32 cellular contexts compared by ENCODE assay signal in genomic region chr1:189606047-189606446, GRCh38.
"Had no signal": no experiment of that assay in that cellular context is flagged by ENCODE, and none has a peak within 500 bp of the region (broad histone marks: within the 10 kb centered on the region; RNA-seq: fewer than 3 reads in every experiment).

No MANE protein-coding gene starts in this region.

- H3K27me3 ChIP-seq: MG63 had no signal

- H3K4me3 ChIP-seq: MG63, PC-9 had no signal

- H3K27ac ChIP-seq: WERI-Rb-1 had no signal

- H3K36me3 Mint-ChIP-seq: activated CD8-positive, alpha-beta memory T cell treated with anti-CD3 and anti-CD28 coated beads, Interleukin-2, amount 10 ng/mL, durations not matched to agents 7 days and 5 days; activated naive CD4-positive, alpha-beta T cell treated with anti-CD3 and anti-CD28 coated beads, Interleukin-2, amount 10 ng/mL, durations not matched to agents 7 days and 5 days; activated naive CD8-positive, alpha-beta T cell; brain had no signal

- ATAC-seq: activated CD8-positive, alpha-beta memory T cell treated with anti-CD3 and anti-CD28 coated beads, Interleukin-2, amount 10 ng/mL, durations not matched to agents 7 days and 5 days; activated naive CD8-positive, alpha-beta T cell treated with anti-CD3 and anti-CD28 coated beads, Interleukin-2, amount 50 U/mL, for 24 hours had no signal

- H2AFZ ChIP-seq: PC-9 had no signal

- H3K9me3 Mint-ChIP-seq: activated CD4-positive, alpha-beta memory T cell treated with anti-CD3 and anti-CD28 coated beads, Interleukin-2, amount 10 ng/mL, durations not matched to agents 7 days and 5 days; activated naive CD4-positive, alpha-beta T cell treated with anti-CD3 and anti-CD28 coated beads, Interleukin-2, amount 10 ng/mL, durations not matched to agents 7 days and 5 days; brain had no signal

- DNase-seq: activated CD4-positive, alpha-beta memory T cell treated with anti-CD3 and anti-CD28 coated beads, Interleukin-2, amount 10 ng/mL, durations not matched to agents 7 days and 5 days; activated CD4-positive, alpha-beta T cell treated with anti-CD3 and anti-CD28 coated beads for 1 hour; activated CD4-positive, alpha-beta T cell treated with anti-CD3 and anti-CD28 coated beads for 48 hours; activated CD4-positive, CD25-positive, alpha-beta regulatory T cell; activated CD8-positive, alpha-beta memory T cell treated with anti-CD3 and anti-CD28 coated beads for 24 hours; activated CD8-positive, alpha-beta memory T cell treated with anti-CD3 and anti-CD28 coated beads, Interleukin-2, amount 10 ng/mL, durations not matched to agents 7 days and 5 days; activated CD8-positive, alpha-beta memory T cell treated with anti-CD3 and anti-CD28 coated beads, Interleukin-2, amount 50 U/mL, for 48 hours; activated effector memory CD4-positive, alpha-beta T cell treated with Interleukin-2 at 50 U/mL for 16 hours; activated naive CD4-positive, alpha-beta T cell treated with anti-CD3 and anti-CD28 coated beads, Interleukin-2, amount 10 ng/mL, durations not matched to agents 7 days and 5 days; activated naive CD8-positive, alpha-beta T cell treated with anti-CD3 and anti-CD28 coated beads, Interleukin-2, amount 50 U/mL, for 24 hours; activated T-cell treated with anti-CD3 and anti-CD28 coated beads, Interleukin-2, amount 50 U/mL, for 48 hours; anterior cingulate cortex; central memory CD4-positive, alpha-beta T cell; Karpas-422; KBM-7; MG63; NCI-H1048; NCI-H1105 treated with DMSO at 0.1 percent for 48 hours; NCI-H1436; NCI-H1694; NCI-H1930; NCI-H2081 treated with DMSO at 0.1 percent for 48 hours; NCI-H226; NCI-H446 treated with DMSO at 0.1 percent for 48 hours; NCI-H524; NK-92 treated with Interleukin-12 subunit alpha and Interleukin-12 subunit beta, amount 100 ng/mL, for 24 hours; PC-9; Right ventricle myocardium superior; T1000; WERI-Rb-1 had no signal

- H3K36me3 ChIP-seq: MG63, WERI-Rb-1 had no signal

- H3K27ac Mint-ChIP-seq: activated CD4-positive, alpha-beta memory T cell treated with anti-CD3 and anti-CD28 coated beads, Interleukin-2, amount 10 ng/mL, durations not matched to agents 7 days and 5 days; activated CD8-positive, alpha-beta memory T cell treated with anti-CD3 and anti-CD28 coated beads, Interleukin-2, amount 10 ng/mL, durations not matched to agents 7 days and 5 days; activated naive CD4-positive, alpha-beta T cell treated with anti-CD3 and anti-CD28 coated beads, Interleukin-2, amount 10 ng/mL, durations not matched to agents 7 days and 5 days; activated naive CD8-positive, alpha-beta T cell; activated naive CD8-positive, alpha-beta T cell treated with anti-CD3 and anti-CD28 coated beads, Interleukin-2, amount 50 U/mL, for 24 hours; brain had no signal

- H3K4me1 Mint-ChIP-seq: activated CD4-positive, alpha-beta memory T cell treated with anti-CD3 and anti-CD28 coated beads, Interleukin-2, amount 10 ng/mL, durations not matched to agents 7 days and 5 days; activated CD8-positive, alpha-beta memory T cell treated with anti-CD3 and anti-CD28 coated beads, Interleukin-2, amount 10 ng/mL, durations not matched to agents 7 days and 5 days; activated naive CD4-positive, alpha-beta T cell treated with anti-CD3 and anti-CD28 coated beads, Interleukin-2, amount 10 ng/mL, durations not matched to agents 7 days and 5 days; activated naive CD8-positive, alpha-beta T cell treated with anti-CD3 and anti-CD28 coated beads, Interleukin-2, amount 50 U/mL, for 24 hours; brain had no signal

- H3K4me3 Mint-ChIP-seq: activated CD4-positive, alpha-beta memory T cell treated with anti-CD3 and anti-CD28 coated beads, Interleukin-2, amount 10 ng/mL, durations not matched to agents 7 days and 5 days; activated CD8-positive, alpha-beta memory T cell treated with anti-CD3 and anti-CD28 coated beads, Interleukin-2, amount 10 ng/mL, durations not matched to agents 7 days and 5 days; activated naive CD4-positive, alpha-beta T cell treated with anti-CD3 and anti-CD28 coated beads, Interleukin-2, amount 10 ng/mL, durations not matched to agents 7 days and 5 days; activated naive CD8-positive, alpha-beta T cell; activated naive CD8-positive, alpha-beta T cell treated with anti-CD3 and anti-CD28 coated beads, Interleukin-2, amount 50 U/mL, for 24 hours; brain had no signal

- H3K27me3 Mint-ChIP-seq: activated CD4-positive, alpha-beta memory T cell treated with anti-CD3 and anti-CD28 coated beads, Interleukin-2, amount 10 ng/mL, durations not matched to agents 7 days and 5 days; activated CD8-positive, alpha-beta memory T cell treated with anti-CD3 and anti-CD28 coated beads, Interleukin-2, amount 10 ng/mL, durations not matched to agents 7 days and 5 days; activated naive CD4-positive, alpha-beta T cell treated with anti-CD3 and anti-CD28 coated beads, Interleukin-2, amount 10 ng/mL, durations not matched to agents 7 days and 5 days; activated naive CD8-positive, alpha-beta T cell; activated naive CD8-positive, alpha-beta T cell treated with anti-CD3 and anti-CD28 coated beads, Interleukin-2, amount 50 U/mL, for 24 hours had no signal
